In the genomic region with DNA sequence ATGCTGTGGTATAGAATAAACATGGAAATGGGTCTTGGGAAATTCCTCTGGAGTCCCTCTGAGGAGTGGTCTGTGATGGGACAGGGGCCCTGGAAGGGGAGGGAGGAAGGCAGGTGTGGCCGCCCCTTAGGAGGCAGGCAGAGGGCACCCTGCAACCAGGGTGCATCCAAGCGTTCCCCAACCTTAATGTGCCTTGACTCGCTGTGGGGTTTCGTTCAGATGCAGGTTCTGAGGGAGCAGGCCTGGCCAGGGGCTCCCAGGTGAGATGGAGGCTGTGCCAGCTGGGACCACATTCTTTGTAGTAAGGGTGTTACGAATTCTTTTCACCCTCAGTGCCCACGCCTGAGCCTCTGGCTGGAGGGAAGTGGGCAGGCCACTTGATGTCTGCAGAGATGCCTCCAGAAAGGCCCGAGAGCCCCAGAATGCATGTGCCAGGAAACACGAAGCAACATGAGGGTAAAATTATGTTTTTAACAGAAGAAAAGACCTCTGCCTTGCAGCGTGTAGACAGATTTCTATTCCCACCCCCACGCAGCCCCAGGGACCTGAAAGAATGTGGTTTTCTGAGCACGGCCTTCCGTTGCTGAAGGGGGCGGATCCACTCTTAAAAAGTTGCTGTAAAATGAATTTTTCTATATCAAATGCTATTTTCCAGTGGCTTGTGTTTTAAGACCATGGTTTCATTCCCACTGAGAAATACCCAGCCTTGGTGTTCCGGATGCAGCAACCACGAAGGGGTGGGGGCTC, we compare ENCODE assay signal across 13 cellular contexts.
DNase-seq lines count a peak whose midpoint lies in the region; ATAC-seq and TF ChIP-seq lines count a peak whose summit lies in the region.
"Had no signal": no experiment of that assay in that cellular context is flagged by ENCODE, and none has a peak within 500 bp of the region (broad histone marks: within the 10 kb centered on the region; RNA-seq: fewer than 3 reads in every experiment).

No MANE protein-coding gene starts in this region.

- peaks cover 2% of the 10 kb centered on the region for H3F3A ChIP-seq in neural progenitor cell (ENCODE audit: low read depth)

- no peak for ATAC-seq in HG02798 (IDR thresholded peaks at IDR 0.05; ENCODE audit: poor library complexity, unreplicated experiment)
- ATAC-seq: stimulated activated effector memory CD8-positive, alpha-beta T cell treated with anti-CD3 and anti-CD28 coated beads, Interleukin-12 subunit alpha, Interleukin-12 subunit beta, amount 100 ng/mL, for 72 hours had no signal

- H2AFZ ChIP-seq in neural progenitor cell (replicated peaks): no peak overlapping the region

- no peak overlapping the region for H3K9ac ChIP-seq in neural progenitor cell

- H3K27me3 Mint-ChIP-seq in brain: no peaks in the 10 kb centered on the region
- peaks cover 10% of the 10 kb centered on the region for H3K27me3 Mint-ChIP-seq in neural progenitor cell (ENCODE audit: insufficient read depth, low read depth)

- H3K4me1 Mint-ChIP-seq in brain (peaks cover 33% of the 10 kb centered on the region), neural progenitor cell (peaks cover 30% of the 10 kb centered on the region)
- H3K4me1 Mint-ChIP-seq: stimulated activated effector memory CD8-positive, alpha-beta T cell treated with anti-CD3 and anti-CD28 coated beads, Interleukin-12 subunit alpha, Interleukin-12 subunit beta, amount 100 ng/mL, for 72 hours had no signal

- H3K27ac ChIP-seq in neural progenitor cell (no peak overlapping the region), uterus (peak overlapping the region; percentile 45 to 56)

- peaks cover 3 to 9% (median 6%) of the 10 kb centered on the region in 5 experiments for H3K9me3 Mint-ChIP-seq in brain
- H3K9me3 Mint-ChIP-seq in neural progenitor cell: peaks cover 8% of the 10 kb centered on the region
- H3K9me3 Mint-ChIP-seq: stimulated activated effector memory CD8-positive, alpha-beta T cell treated with anti-CD3 and anti-CD28 coated beads, Interleukin-12 subunit alpha, Interleukin-12 subunit beta, amount 100 ng/mL, for 72 hours had no signal

- H3K4me1 ChIP-seq in neural progenitor cell (no peaks in the 10 kb centered on the region), uterus (peaks cover 0 to 4% of the 10 kb centered on the region in 2 donors)

- H3K79me2 ChIP-seq in neural progenitor cell (ENCODE audit: low read depth): no peaks in the 10 kb centered on the region

- H3K4me2 ChIP-seq in neural progenitor cell: no peak overlapping the region

- no peaks in the 10 kb centered on the region for H4K20me1 ChIP-seq in neural progenitor cell (ENCODE audit: low read depth)

- peak; percentile 18 for DNase-seq in stimulated activated CD4-positive, alpha-beta T cell treated with anti-CD3 and anti-CD28 coated beads, Interleukin-2, amount 100 ng/mL, for 4 hours (ENCODE audit: low read depth)
- no peak for DNase-seq in stimulated activated CD4-positive, alpha-beta T cell treated with anti-CD3 and anti-CD28 coated beads, Interleukin-12 subunit alpha, Interleukin-12 subunit beta, amount 100 ng/mL, for 4 hours
- no peak for DNase-seq in neural progenitor cell (ENCODE audit: low spot score)
- DNase-seq in uterus: no peak
- no peak for DNase-seq in HuH-7.5 (ENCODE audit: low spot score)
- no peak for DNase-seq in activated CD8-positive, alpha-beta memory T cell treated with anti-CD3 and anti-CD28 coated beads, Interleukin-2, amount 50 U/mL, for 4 hours
- DNase-seq: AML-193, amniotic stem cell, EL, NCI-H2029 had no signal

- no peaks in the 10 kb centered on the region for H3K27me3 ChIP-seq in neural progenitor cell
- H3K27me3 ChIP-seq in uterus: no peaks in the 10 kb centered on the region

- TF ChIP-seq CTCF in brain (conservative IDR thresholded peaks at IDR 0.05) (no peak), neural progenitor cell (IDR thresholded peaks at IDR 0.05) (no peak), uterus (IDR thresholded peaks at IDR 0.05) (no peak)

- H3K4me3 ChIP-seq in neural progenitor cell (no peak overlapping the region), uterus (no peak overlapping the region)

- H3K36me3 Mint-ChIP-seq in brain (no peaks in the 10 kb centered on the region), neural progenitor cell (no peaks in the 10 kb centered on the region)
- H3K36me3 Mint-ChIP-seq: stimulated activated effector memory CD8-positive, alpha-beta T cell treated with anti-CD3 and anti-CD28 coated beads, Interleukin-12 subunit alpha, Interleukin-12 subunit beta, amount 100 ng/mL, for 72 hours had no signal

- no peak overlapping the region for H3K4me3 Mint-ChIP-seq in brain
- H3K4me3 Mint-ChIP-seq in neural progenitor cell: peak overlapping the region; percentile 24
- H3K4me3 Mint-ChIP-seq: stimulated activated effector memory CD8-positive, alpha-beta T cell treated with anti-CD3 and anti-CD28 coated beads, Interleukin-12 subunit alpha, Interleukin-12 subunit beta, amount 100 ng/mL, for 72 hours had no signal

- H3K36me3 ChIP-seq in neural progenitor cell (no peaks in the 10 kb centered on the region), uterus (no peaks in the 10 kb centered on the region)

- peak overlapping the region in 4 of 5 experiments; percentile 1 to 86 (median 65) for H3K27ac Mint-ChIP-seq in brain
- peak overlapping the region; percentile 81 for H3K27ac Mint-ChIP-seq in neural progenitor cell
- H3K27ac Mint-ChIP-seq: stimulated activated effector memory CD8-positive, alpha-beta T cell treated with anti-CD3 and anti-CD28 coated beads, Interleukin-12 subunit alpha, Interleukin-12 subunit beta, amount 100 ng/mL, for 72 hours had no signal

- H3K9me3 ChIP-seq in neural progenitor cell (ENCODE audit: low read depth) (no peaks in the 10 kb centered on the region), uterus (no peaks in the 10 kb centered on the region)

- no peak for TF ChIP-seq POLR2A in uterus (IDR thresholded peaks at IDR 0.05)

- intact Hi-C loops in uterus (cut with DNase I; ENCODE audit: low total_unique reads): loop anchor here (10.0 kb wide), 1 partner anchor 154 kb away; a partner anchor contains a TSS
